ENCODE assay signal across 18 cellular contexts in the genomic region with DNA sequence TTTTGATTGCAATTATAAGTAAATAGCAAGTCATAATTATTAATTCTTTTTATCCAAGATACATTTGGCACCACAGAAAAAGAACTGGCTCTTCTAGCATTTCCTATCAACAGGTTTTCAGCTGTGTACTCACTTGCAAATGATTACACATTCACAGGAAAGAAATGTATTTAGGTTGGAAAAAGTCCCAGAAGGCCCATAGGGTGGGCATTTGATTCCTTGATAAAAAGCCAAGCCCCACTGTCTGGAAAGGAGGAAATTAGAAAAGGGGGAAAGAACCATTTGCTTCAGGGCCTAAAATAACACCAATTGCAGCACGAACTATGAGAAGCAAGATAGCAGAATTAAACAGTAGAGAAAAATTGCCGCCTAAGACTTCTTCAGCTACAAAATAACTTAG.
DNase-seq lines count a peak whose midpoint lies in the region; ATAC-seq, FAIRE-seq and TF ChIP-seq lines count a peak whose summit lies in the region.
"Had no signal": no experiment of that assay in that cellular context is flagged by ENCODE, and none has a peak within 500 bp of the region (broad histone marks: within the 10 kb centered on the region; RNA-seq: fewer than 3 reads in every experiment).

No MANE protein-coding gene starts in this region.

- no peaks in the 10 kb centered on the region for H3K79me1 ChIP-seq in mesenchymal stem cell (replicated peaks; ENCODE audit: low read length, poor library complexity, severe bottlenecking)

- H3K27ac ChIP-seq in A549 = peak overlapping the region; percentile 12 to 46; a peak in 2 of 6 replicates
- H3K27ac ChIP-seq in mesenchymal stem cell (ENCODE audit: low read length, poor library complexity, severe bottlenecking) = peak overlapping the region; percentile 75
- H3K27ac ChIP-seq: epithelial cell of prostate, Peyer's patch had no signal

- no peak overlapping the region for H2BK15ac ChIP-seq in mesenchymal stem cell (ENCODE audit: low read depth, poor library complexity, severe bottlenecking)

- H2AFZ ChIP-seq in mesenchymal stem cell (ENCODE audit: low read depth, low read length) = no peak overlapping the region

- no peak overlapping the region for H2BK120ac ChIP-seq in mesenchymal stem cell (ENCODE audit: low read depth, low read length)

- H3K9me3 ChIP-seq in A549 (0 out of 3 replicates have a peak, but pooled peaks cover 5% of the 10 kb centered on the region), mesenchymal stem cell (ENCODE audit: control insufficient read depth, low read length) (peaks cover 4% of the 10 kb centered on the region)
- H3K9me3 ChIP-seq: Caco-2, Peyer's patch, sigmoid colon had no signal

- TF ChIP-seq RAD21 in A549 (conservative IDR thresholded peaks at IDR 0.05 in 1 of 2, IDR thresholded peaks at IDR 0.05 in 1 of 2) = no peak

- H3K4me2 ChIP-seq in A549 (peak overlapping the region; percentile 56), mesenchymal stem cell (ENCODE audit: low read length, poor library complexity, severe bottlenecking) (no peak overlapping the region)

- peaks cover 18% of the 10 kb centered on the region for H3K4me1 ChIP-seq in A549
- H3K4me1 ChIP-seq in mesenchymal stem cell (ENCODE audit: control insufficient read depth, insufficient read depth, low read depth, low read length) = no peaks in the 10 kb centered on the region
- H3K4me1 ChIP-seq: Caco-2, Peyer's patch, sigmoid colon had no signal

- WGBS in A549 (ENCODE audit: missing lambda C conversion rate) = 64% methylated on average over 2 of the region's 2 CpGs
- 100% methylated on average over 1 of the region's 2 CpGs for WGBS in mesenchymal stem cell

- H3K18ac ChIP-seq in mesenchymal stem cell (ENCODE audit: low read depth in 1 of 2, low read length in 2 of 2) = no peak overlapping the region

- no peak for TF ChIP-seq CTCF in A549 (IDR thresholded peaks at IDR 0.05)

- no peak overlapping the region for H4K91ac ChIP-seq in mesenchymal stem cell (ENCODE audit: low read length)

- H3K14ac ChIP-seq in mesenchymal stem cell (ENCODE audit: low read length in 2 of 2) = no peak overlapping the region

- no peak for ATAC-seq in A549
- no peak for ATAC-seq in HG02642 (IDR thresholded peaks at IDR 0.05; ENCODE audit: poor library complexity, unreplicated experiment)
- no peak for ATAC-seq in GM18858 (IDR thresholded peaks at IDR 0.05; ENCODE audit: unreplicated experiment)
- ATAC-seq: activated naive CD4-positive, alpha-beta T cell treated with anti-CD3 and anti-CD28 coated beads, Interleukin-2, amount 50 U/mL, for 72 hours; left lobe of liver had no signal

- DNase-seq in A549 (ENCODE audit: low read depth in 1 of 2, low spot score in 1 of 2) (no peak), NCI-H1092 (lab: John Stamatoyannopoulos, UW) (peak; percentile 89), brain pericyte (ENCODE audit: low read depth, low spot score) (peak; percentile 66), mesenchymal stem cell (no peak), COLO668 (lab: John Stamatoyannopoulos, UW; ENCODE audit: unreplicated experiment) (no peak), HTR-8/SVneo (ENCODE audit: insufficient read length, low spot score) (no peak)
- DNase-seq: activated CD4-positive, alpha-beta T cell treated with anti-CD3 and anti-CD28 coated beads for 1 hour; Caco-2; hypothalamus; naive B cell; Peyer's patch; sigmoid colon; stimulated activated naive CD4-positive, alpha-beta T cell had no signal

- H2BK12ac ChIP-seq in mesenchymal stem cell (ENCODE audit: low read length in 2 of 2) = no peak overlapping the region

- TF ChIP-seq POLR2A in A549 (IDR thresholded peaks at IDR 0.05; ENCODE audit: low read length) = no peak

- H3K9ac ChIP-seq in mesenchymal stem cell (ENCODE audit: low read length) = peak overlapping the region; percentile 61

- H2AK5ac ChIP-seq in mesenchymal stem cell (ENCODE audit: low read length, severe bottlenecking) = no peak overlapping the region

- CTCF ChIA-PET in A549 (lab: Yijun Ruan, JAX) = interaction anchor here (0.9 to 1.4 kb wide), 2 partner anchors 18 to 123 kb away, joined by 4 to 5 read pairs; no protein-coding TSS in a partner anchor

- no peak overlapping the region for H2BK5ac ChIP-seq in mesenchymal stem cell (ENCODE audit: low read depth, low read length, poor library complexity, severe bottlenecking)

- H3K4ac ChIP-seq in mesenchymal stem cell (ENCODE audit: low read depth in 1 of 2, low read length in 2 of 2) = no peak overlapping the region

- H3K4me3 ChIP-seq in A549 (no peak overlapping the region), mesenchymal stem cell (ENCODE audit: insufficient read depth in 1 of 2, low read depth in 1 of 2, low read length in 2 of 2) (no peak overlapping the region)
- H3K4me3 ChIP-seq: Peyer's patch, sigmoid colon had no signal

- no peak for TF ChIP-seq EP300 in A549 (IDR thresholded peaks at IDR 0.05)

- H3K27me3 ChIP-seq in mesenchymal stem cell (ENCODE audit: control insufficient read depth in 1 of 2, insufficient read depth in 1 of 2, low read length in 2 of 2) = no peaks in the 10 kb centered on the region
- H3K27me3 ChIP-seq: Peyer's patch, sigmoid colon had no signal

- no peak overlapping the region for H4K8ac ChIP-seq in mesenchymal stem cell (ENCODE audit: low read length)

- H3K23ac ChIP-seq in mesenchymal stem cell (ENCODE audit: low read length in 2 of 2) = no peak overlapping the region

- FAIRE-seq in A549 (lab: Jason Lieb, UNC) = no peak
- FAIRE-seq in HTR-8/SVneo (lab: Jason Lieb, UNC) = no peak

- POLR2A ChIA-PET in A549 (lab: Yijun Ruan, JAX) = no interaction called here

- H3K36me3 ChIP-seq in mesenchymal stem cell (ENCODE audit: control insufficient read depth in 1 of 2, insufficient read depth in 2 of 2, low read depth in 1 of 2, low read length in 2 of 2) = no peaks in the 10 kb centered on the region
- H3K36me3 ChIP-seq: Peyer's patch, sigmoid colon had no signal

TF ChIP-seq in A549, 52 proteins besides CTCF, POLR2A, EP300 and RAD21:
- TF ChIP-seq HEYL (CRISPR knock-in tag; IDR thresholded peaks at IDR 0.05) (no peak), ZNF302 (CRISPR knock-in tag; IDR thresholded peaks at IDR 0.05) (no peak), CHD4 (IDR thresholded peaks at IDR 0.05; ENCODE audit: borderline replicate concordance) (no peak), MAFK (IDR thresholded peaks at IDR 0.05; ENCODE audit: partially characterized antibody) (no peak), KDM1A (IDR thresholded peaks at IDR 0.05; ENCODE audit: low read depth) (no peak)
- TF ChIP-seq, protein P1, sequence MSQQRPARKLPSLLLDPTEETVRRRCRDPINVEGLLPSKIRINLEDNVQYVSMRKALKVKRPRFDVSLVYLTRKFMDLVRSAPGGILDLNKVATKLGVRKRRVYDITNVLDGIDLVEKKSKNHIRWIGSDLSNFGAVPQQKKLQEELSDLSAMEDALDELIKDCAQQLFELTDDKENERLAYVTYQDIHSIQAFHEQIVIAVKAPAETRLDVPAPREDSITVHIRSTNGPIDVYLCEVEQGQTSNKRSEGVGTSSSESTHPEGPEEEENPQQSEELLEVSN (IDR thresholded peaks at IDR 0.05; ENCODE audit: borderline replicate concordance, low read depth) = no peak

Comparison
In these comparisons a context has a peak if more than half of its experiments do, and no peak if none do; other contexts are left out.
1. DNase-seq: peak in NCI-H1092 (single experiment) and brain pericyte (single experiment); none in A549 (0 of 2), mesenchymal stem cell (single experiment), COLO668 (single experiment) and HTR-8/SVneo (single experiment).